In the genomic region with DNA sequence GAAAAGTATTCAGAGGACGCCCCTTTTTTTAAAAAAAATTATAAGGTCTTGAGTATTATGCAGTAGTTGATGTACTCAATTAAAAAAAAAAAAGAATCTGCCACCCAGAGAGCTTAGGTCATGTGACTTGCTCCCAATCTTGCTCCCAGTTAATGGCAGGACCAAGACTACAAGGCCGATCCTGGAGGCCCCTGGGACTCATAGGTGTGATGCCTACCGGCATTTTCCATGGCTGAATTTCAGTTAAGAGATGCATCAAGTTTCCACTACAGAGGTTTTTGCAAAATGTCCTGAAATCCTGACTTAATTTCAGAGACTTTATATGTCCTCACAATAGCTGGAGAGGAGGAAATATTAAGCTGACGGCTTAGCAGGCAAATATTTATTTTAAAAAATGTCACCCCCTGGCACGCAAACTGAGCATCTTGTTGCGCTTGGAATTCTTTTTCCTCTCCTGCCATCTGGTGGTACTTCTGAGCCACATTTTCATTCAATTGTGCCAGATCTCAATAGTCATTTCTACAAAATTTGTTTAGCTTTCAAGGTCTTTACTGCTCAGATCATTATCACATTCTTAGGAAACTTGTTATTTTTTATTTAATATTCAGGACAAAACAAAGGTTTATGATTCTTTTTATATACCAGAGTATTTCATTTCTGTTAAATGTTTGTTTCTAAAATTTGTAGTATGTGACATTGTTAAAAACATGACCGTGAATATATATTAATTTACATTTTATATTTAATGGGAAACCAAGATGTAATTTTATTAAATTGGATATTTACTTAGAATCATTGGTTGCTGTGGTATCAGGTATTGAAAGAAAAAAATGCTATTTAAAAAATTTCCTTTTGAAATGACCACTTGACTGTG, we compare ENCODE assay signal across 9 cellular contexts.
DNase-seq lines count a peak whose midpoint lies in the region; ATAC-seq, FAIRE-seq and TF ChIP-seq lines count a peak whose summit lies in the region.
"Had no signal": no experiment of that assay in that cellular context is flagged by ENCODE, and none has a peak within 500 bp of the region (broad histone marks: within the 10 kb centered on the region; RNA-seq: fewer than 3 reads in every experiment).

No MANE protein-coding gene starts in this region.

- no peak for TF ChIP-seq EP300 in K562 (IDR thresholded peaks at IDR 0.05; ENCODE audit: low read length)

- no peak overlapping the region for H3K9ac ChIP-seq in K562 (ENCODE audit: insufficient read depth in 1 of 2, low read depth in 2 of 2, low read length in 2 of 2)

- CTCF ChIA-PET in K562 (lab: Yijun Ruan, JAX; ENCODE audit: low intra/inter-chr PET ratio): interaction anchor here (0.6 to 2.1 kb wide), 11 partner anchors 31 to 1089 kb away, joined by 3 to 22 read pairs (median 4); no protein-coding TSS in a partner anchor

- 3% methylated on average over 7 of the region's 7 CpGs for WGBS in K562 (ENCODE audit: insufficient coverage, low coverage, missing lambda C conversion rate)
- 35% methylated on average over 7 of the region's 7 CpGs for WGBS in right lobe of liver (ENCODE audit: insufficient coverage, low coverage, low lambda C conversion rate, missing lambda C conversion rate)

- TF ChIP-seq CTCF in K562 (IDR thresholded peaks at IDR 0.05 in 2 of 3, conservative IDR thresholded peaks at IDR 0.05 in 1 of 3; ENCODE audit: insufficient read depth in 2 of 3, low read depth in 1 of 3, low read length in 3 of 3) (peak; percentile 63 to 76 (median 65)), right lobe of liver (IDR thresholded peaks at IDR 0.05) (peak; percentile 57 to 70 (median 64))

- POLR2A ChIA-PET in K562 (lab: Yijun Ruan, JAX): interaction anchor here (0.7 kb wide), 1 partner anchor 16 kb away, joined by 3 read pairs; no protein-coding TSS in a partner anchor

- no peaks in the 10 kb centered on the region for H3K79me2 ChIP-seq in K562 (ENCODE audit: control insufficient read depth, insufficient read depth, low read length)

- H3K4me3 ChIP-seq in K562 (no peak overlapping the region), right lobe of liver (peak overlapping the region in 1 of 3 donors; percentile 17)

- TF ChIP-seq RAD21 in K562 (CRISPR knock-in tag; conservative IDR thresholded peaks at IDR 0.05 in 1 of 2, IDR thresholded peaks at IDR 0.05 in 1 of 2): peak; percentile 82 to 83

- no peak overlapping the region for H3K4me2 ChIP-seq in K562 (ENCODE audit: insufficient read depth, low read length)

- DNase-seq in NCI-H1436 (lab: John Stamatoyannopoulos, UW) (peak; percentile 19), NCI-H1436 treated with DMSO at 0.1 percent for 48 hours (lab: John Stamatoyannopoulos, UW) (no peak), NCI-H1105 treated with DMSO at 0.1 percent for 48 hours (lab: John Stamatoyannopoulos, UW) (peak; percentile 41), K562 (ENCODE audit: extremely low read depth in 1 of 4, low spot score in 3 of 4) (peak; percentile 27 to 46 (median 38)), right lobe of liver (no peak), GOT3 (lab: John Stamatoyannopoulos, UW) (no peak), epidermal melanocyte (ENCODE audit: insufficient read length, low spot score) (no peak)
- no peak for DNase-seq in stimulated activated CD4-positive, alpha-beta T cell treated with anti-CD3 and anti-CD28 coated beads, Interleukin-15, amount 100 ng/mL, for 24 hours
- DNase-seq: CD4-positive, CD25-positive, alpha-beta regulatory T cell had no signal

- TF ChIP-seq POLR2A in K562 (conservative IDR thresholded peaks at IDR 0.05): no peak
- TF ChIP-seq POLR2A in right lobe of liver (IDR thresholded peaks at IDR 0.05): no peak

- H3K27ac ChIP-seq in K562 (ENCODE audit: extremely low read depth, low read depth, low read length) (no peak overlapping the region), right lobe of liver (no peak overlapping the region)

- H3K4me1 ChIP-seq in K562 (replicated peaks in 1 of 2; ENCODE audit: control insufficient read depth in 2 of 2, insufficient read depth in 2 of 2, low read length in 2 of 2): no peaks in the 10 kb centered on the region
- peaks cover 0 to 8% (median 3%) of the 10 kb centered on the region in 4 donors for H3K4me1 ChIP-seq in right lobe of liver

- intact Hi-C loops in K562 (cut with micrococcal nuclease) (loop anchor here (1.0 to 5.0 kb wide), 4 partner anchors 421 to 684 kb away; no protein-coding TSS in a partner anchor), right lobe of liver (cut with DNase I) (loop anchor here in 1 of 2 donors (10.0 kb wide), 1 partner anchor 679 kb away; no protein-coding TSS in a partner anchor)

- H2AFZ ChIP-seq in K562 (ENCODE audit: low read depth, low read length): no peak overlapping the region

- peak; percentile 57 for FAIRE-seq in K562 (lab: Jason Lieb, UNC)

- in situ Hi-C loops in K562 (cut with MboI): loop anchor here (5.0 kb wide), 1 partner anchor 676 kb away; no protein-coding TSS in a partner anchor

- ATAC-seq in K562: peak; percentile 65
- ATAC-seq in right lobe of liver: peak; percentile 62 to 78 (median 72)

- H3K36me3 ChIP-seq in K562 (ENCODE audit: control insufficient read depth, insufficient read depth, low read length) (no peaks in the 10 kb centered on the region), right lobe of liver (no peaks in the 10 kb centered on the region)

- no peaks in the 10 kb centered on the region for H3K9me3 ChIP-seq in K562 (replicated peaks; ENCODE audit: control insufficient read depth, insufficient read depth, low read depth, low read length)
- no peaks in the 10 kb centered on the region for H3K9me3 ChIP-seq in right lobe of liver

- BruUV-seq in K562 (replicated peaks; lab: Mats Ljungman, UMichigan): no TSS peak

- no peaks in the 10 kb centered on the region; a peak in 1 of 5 replicates for H3K27me3 ChIP-seq in K562 (ENCODE audit: control insufficient read depth in 2 of 2, insufficient read depth in 2 of 2, low read length in 2 of 2)
- H3K27me3 ChIP-seq in right lobe of liver: no peaks in the 10 kb centered on the region

- no peaks in the 10 kb centered on the region for H3K9me1 ChIP-seq in K562 (ENCODE audit: control insufficient read depth, insufficient read depth, low read length)

- H4K20me1 ChIP-seq in K562 (replicated peaks; ENCODE audit: control insufficient read depth, insufficient read depth, low read length): no peaks in the 10 kb centered on the region

TF ChIP-seq in K562, 482 proteins besides CTCF, POLR2A, EP300 and RAD21 (continues in another document):
- TF ChIP-seq POLR2B (IDR thresholded peaks at IDR 0.05; ENCODE audit: low read depth, partially characterized antibody): no peak
- TF ChIP-seq RCOR1 (IDR thresholded peaks at IDR 0.05; ENCODE audit: borderline replicate concordance in 1 of 2, low read depth in 2 of 2, low read length in 2 of 2): 0 out of 4 replicates have a peak, but pooled peaks of 1 of the 2 experiments have one; percentile 18
- TF ChIP-seq TFE3 (CRISPR knock-in tag; IDR thresholded peaks at IDR 0.05): peak; percentile 36; the same call in 1 of the 2 replicates
- TF ChIP-seq MBD2 (IDR thresholded peaks at IDR 0.05; ENCODE audit: borderline replicate concordance, low read depth): no peak
- peak; percentile 78 for TF ChIP-seq HNRNPLL (IDR thresholded peaks at IDR 0.05; ENCODE audit: low read depth, low read length, poor library complexity, severe bottlenecking)
- TF ChIP-seq PHTF2 (CRISPR knock-in tag; IDR thresholded peaks at IDR 0.05): no peak
- TF ChIP-seq ZBTB34 (CRISPR knock-in tag; IDR thresholded peaks at IDR 0.05): no peak
- TF ChIP-seq SMC3 (conservative IDR thresholded peaks at IDR 0.05; ENCODE audit: insufficient read depth, low read depth, low read length): peak; percentile 68
- no peak for TF ChIP-seq RBM25 (IDR thresholded peaks at IDR 0.05; ENCODE audit: low read depth, low read length, severe bottlenecking)
- TF ChIP-seq ZNF23 (CRISPR knock-in tag; IDR thresholded peaks at IDR 0.05): no peak
- TF ChIP-seq ARID3A (IDR thresholded peaks at IDR 0.05; ENCODE audit: borderline replicate concordance, low read depth, low read length): no peak
- TF ChIP-seq U2AF2 (optimal IDR thresholded peaks at IDR 0.05; ENCODE audit: low read depth, low read length): no peak
- no peak for TF ChIP-seq MTF1 (CRISPR knock-in tag; IDR thresholded peaks at IDR 0.05; ENCODE audit: borderline replicate concordance)
- TF ChIP-seq HDAC8 (tag; IDR thresholded peaks at IDR 0.05): no peak

Comparison
In these comparisons a context has a peak if more than half of its experiments do, and no peak if none do; other contexts are left out.
1. DNase-seq: peak in NCI-H1436 (single experiment), NCI-H1105 treated with DMSO at 0.1 percent for 48 hours (single experiment) and K562 (4 of 4); none in NCI-H1436 treated with DMSO at 0.1 percent for 48 hours (single experiment), right lobe of liver (0 of 3), GOT3 (single experiment), epidermal melanocyte (single experiment) and stimulated activated CD4-positive, alpha-beta T cell treated with anti-CD3 and anti-CD28 coated beads, Interleukin-15, amount 100 ng/mL, for 24 hours (single experiment).